ENCODE assay signal across 25 cellular contexts in genomic region chr9:29691145-29691544, GRCh38.
DNase-seq lines count a peak whose midpoint lies in the region; FAIRE-seq and TF ChIP-seq lines count a peak whose summit lies in the region.
"Had no signal": no experiment of that assay in that cellular context is flagged by ENCODE, and none has a peak within 500 bp of the region (broad histone marks: within the 10 kb centered on the region; RNA-seq: fewer than 3 reads in every experiment).

No MANE protein-coding gene starts in this region.

- H3K36me3 Mint-ChIP-seq in activated naive CD4-positive, alpha-beta T cell treated with anti-CD3 and anti-CD28 coated beads for 36 hours (ENCODE audit: low read depth), result no peaks in the 10 kb centered on the region
- H3K36me3 Mint-ChIP-seq: CD14-positive monocyte; CD8-positive, alpha-beta memory T cell had no signal

- no peak for TF ChIP-seq CTCF in A673 (conservative IDR thresholded peaks at IDR 0.05; ENCODE audit: low read depth, low read length)
- no peak for TF ChIP-seq CTCF in OCI-LY3 (IDR thresholded peaks at IDR 0.05; ENCODE audit: low read depth, low read length)
- TF ChIP-seq CTCF in fibroblast of villous mesenchyme (IDR thresholded peaks at IDR 0.05; ENCODE audit: insufficient read depth, low read depth, low read length), result no peak
- no peak for TF ChIP-seq CTCF in dorsolateral prefrontal cortex (IDR thresholded peaks at IDR 0.05 in 54 of 56, conservative IDR thresholded peaks at IDR 0.05 in 2 of 56; ENCODE audit: low read depth in 1 of 56, partially characterized antibody in 56 of 56)

- H3K27me3 ChIP-seq in A673 (replicated peaks; ENCODE audit: insufficient read depth, low read depth, low read length, poor library complexity) (no peaks in the 10 kb centered on the region), OCI-LY3 (ENCODE audit: low read depth, low read length) (no peaks in the 10 kb centered on the region), small intestine (ENCODE audit: control insufficient read depth in 2 of 2, insufficient read depth in 2 of 2, low read length in 2 of 2) (no peaks in the 10 kb centered on the region), dorsolateral prefrontal cortex (no peaks in the 10 kb centered on the region)
- H3K27me3 ChIP-seq: BE2C; BLaER1 treated with 17β-estradiol and CSF1 and Interleukin-3, amounts not matched to agents 10 nM and 100 nM had no signal

- H3K4me1 ChIP-seq in A673 (ENCODE audit: insufficient read depth, low read length, poor library complexity, severe bottlenecking) (peaks cover 12% of the 10 kb centered on the region), OCI-LY3 (ENCODE audit: low read length) (0 out of 2 replicates have a peak, but pooled peaks cover 3% of the 10 kb centered on the region), small intestine (ENCODE audit: control insufficient read depth in 2 of 2, insufficient read depth in 1 of 2, low read depth in 1 of 2, low read length in 1 of 2) (no peaks in the 10 kb centered on the region)
- H3K4me1 ChIP-seq: BE2C; BLaER1 treated with 17β-estradiol and CSF1 and Interleukin-3, amounts not matched to agents 10 nM and 100 nM had no signal

- H3K27ac ChIP-seq in A673 (ENCODE audit: low read depth, low read length, poor library complexity, severe bottlenecking) (no peak overlapping the region), OCI-LY3 (ENCODE audit: low read length) (no peak overlapping the region), small intestine (ENCODE audit: low read depth in 1 of 2, low read length in 1 of 2) (no peak overlapping the region), dorsolateral prefrontal cortex (no peak overlapping the region)
- H3K27ac ChIP-seq: 22Rv1; BLaER1 treated with 17β-estradiol and CSF1 and Interleukin-3, amounts not matched to agents 10 nM and 100 nM; GM23248 had no signal

- H3K79me2 ChIP-seq in OCI-LY3 (ENCODE audit: low read length), result no peaks in the 10 kb centered on the region

- no peak overlapping the region for H3K4me3 Mint-ChIP-seq in activated naive CD4-positive, alpha-beta T cell treated with anti-CD3 and anti-CD28 coated beads for 36 hours
- H3K4me3 Mint-ChIP-seq: CD14-positive monocyte; CD4-positive, alpha-beta T cell; CD8-positive, alpha-beta memory T cell had no signal

- WGBS in small intestine, 3 donors, result 9 to 47% (median 25%) methylated on average over 2 of the region's 2 CpGs

- no peak overlapping the region for H3K4me3 ChIP-seq in A673 (ENCODE audit: low read depth, low read length, poor library complexity, severe bottlenecking)
- H3K4me3 ChIP-seq in OCI-LY3 (ENCODE audit: low read length), result no peak overlapping the region
- H3K4me3 ChIP-seq in fibroblast of villous mesenchyme (ENCODE audit: low read depth, low read length), result no peak overlapping the region
- no peak overlapping the region for H3K4me3 ChIP-seq in small intestine (ENCODE audit: low read depth in 1 of 2, low read length in 2 of 2)
- H3K4me3 ChIP-seq in dorsolateral prefrontal cortex, result no peak overlapping the region
- H3K4me3 ChIP-seq: BLaER1 treated with 17β-estradiol and CSF1 and Interleukin-3, amounts not matched to agents 10 nM and 100 nM; GM23248 had no signal

- peaks cover 13% of the 10 kb centered on the region for H3K9me3 Mint-ChIP-seq in activated naive CD4-positive, alpha-beta T cell treated with anti-CD3 and anti-CD28 coated beads for 36 hours

- H4K20me1 ChIP-seq in OCI-LY3 (ENCODE audit: insufficient read depth, low read length), result no peaks in the 10 kb centered on the region
- H4K20me1 ChIP-seq: BLaER1 treated with 17β-estradiol and CSF1 and Interleukin-3, amounts not matched to agents 10 nM and 100 nM had no signal

- no peak for DNase-seq in A673 (ENCODE audit: low spot score)
- DNase-seq in fibroblast of villous mesenchyme (ENCODE audit: low read depth), result peak; percentile 7
- DNase-seq in small intestine, result peak; percentile 13
- DNase-seq in activated CD8-positive, alpha-beta memory T cell treated with anti-CD3 and anti-CD28 coated beads, Interleukin-2, amount 50 U/mL, for 48 hours, result no peak
- no peak for DNase-seq in activated naive CD4-positive, alpha-beta T cell treated with anti-CD3 and anti-CD28 coated beads for 36 hours
- DNase-seq in dorsolateral prefrontal cortex, result no peak
- no peak for DNase-seq in HPDE6-E6E7 (ENCODE audit: extremely low spot score)
- DNase-seq: ACHN; BE2C; Calu3; CD4-positive, alpha-beta T cell; CD8-positive, alpha-beta memory T cell; DMS53; DMS79 treated with DMSO at 0.1 percent for 48 hours; GF-D8; GM23248; HCEC 1CT had no signal

- H2AFZ ChIP-seq in OCI-LY3 (ENCODE audit: low read depth, low read length), result peak overlapping the region; percentile 75; the same call in 1 of the 2 replicates
- H2AFZ ChIP-seq: GM23248 had no signal

- FAIRE-seq in small intestine (lab: Jason Lieb, UNC), result no peak
- FAIRE-seq: A204.1, GM12891, GM19239, H1 had no signal

- H3K9me3 ChIP-seq in A673 (ENCODE audit: low read depth, low read length, poor library complexity, severe bottlenecking) (peaks cover 4% of the 10 kb centered on the region), OCI-LY3 (ENCODE audit: insufficient read depth, low read length) (peaks cover 3% of the 10 kb centered on the region; the same call in 1 of the 2 replicates), small intestine (ENCODE audit: control insufficient read depth, low read depth) (peaks cover 1% of the 10 kb centered on the region)
- H3K9me3 ChIP-seq: BE2C had no signal

- no peaks in the 10 kb centered on the region for H3K27me3 Mint-ChIP-seq in activated naive CD4-positive, alpha-beta T cell treated with anti-CD3 and anti-CD28 coated beads for 36 hours (ENCODE audit: low read depth)
- H3K27me3 Mint-ChIP-seq: CD4-positive, alpha-beta T cell; CD8-positive, alpha-beta memory T cell had no signal

- intact Hi-C loops in A673 (cut with micrococcal nuclease; ENCODE audit: unreplicated experiment), result loop anchor here (2.0 to 5.0 kb wide), 5 partner anchors 134 to 669 kb away; partner anchors contain the start of gene LINGO2
- intact Hi-C loops in activated naive CD4-positive, alpha-beta T cell treated with anti-CD3 and anti-CD28 coated beads for 36 hours (cut with micrococcal nuclease), result no loop called here
- intact Hi-C loops in dorsolateral prefrontal cortex (cut with DNase I), result loop anchor here in 1 of 2 donors (10.0 kb wide), 1 partner anchor 406 kb away; no protein-coding TSS in a partner anchor

- H3K4me1 Mint-ChIP-seq in activated naive CD4-positive, alpha-beta T cell treated with anti-CD3 and anti-CD28 coated beads for 36 hours (ENCODE audit: low read depth), result no peaks in the 10 kb centered on the region
- H3K4me1 Mint-ChIP-seq: CD14-positive monocyte; CD8-positive, alpha-beta memory T cell had no signal

- BruUV-seq in A673 (replicated peaks; lab: Mats Ljungman, UMichigan), result TSS peak; percentile 77

- H3K36me3 ChIP-seq in A673 (ENCODE audit: insufficient read depth, low read length, poor library complexity, severe bottlenecking) (no peaks in the 10 kb centered on the region), OCI-LY3 (replicated peaks; ENCODE audit: low read depth, low read length) (no peaks in the 10 kb centered on the region), small intestine (ENCODE audit: control insufficient read depth in 2 of 2, insufficient read depth in 2 of 2, low read length in 2 of 2) (no peaks in the 10 kb centered on the region)
- H3K36me3 ChIP-seq: BE2C; BLaER1 treated with 17β-estradiol and CSF1 and Interleukin-3, amounts not matched to agents 10 nM and 100 nM had no signal

- H3K27ac Mint-ChIP-seq in activated naive CD4-positive, alpha-beta T cell treated with anti-CD3 and anti-CD28 coated beads for 36 hours, result no peak overlapping the region
- H3K27ac Mint-ChIP-seq: CD14-positive monocyte; CD4-positive, alpha-beta T cell; CD8-positive, alpha-beta memory T cell had no signal

- H3K4me2 ChIP-seq in OCI-LY3 (ENCODE audit: low read length), result no peak overlapping the region
- H3K4me2 ChIP-seq: BLaER1 treated with 17β-estradiol and CSF1 and Interleukin-3, amounts not matched to agents 10 nM and 100 nM had no signal

- POLR2A ChIA-PET in A673 (lab: Charles Lee; ENCODE audit: low non-redundant PET), result no interaction called here

- CTCF ChIA-PET in A673 (lab: Charles Lee), result no interaction called here
- CTCF ChIA-PET in activated naive CD4-positive, alpha-beta T cell treated with anti-CD3 and anti-CD28 coated beads for 36 hours (lab: Charles Lee), result no interaction called here

- no peak overlapping the region for H3K9ac ChIP-seq in OCI-LY3 (ENCODE audit: low read length)
- H3K9ac ChIP-seq: BLaER1 treated with 17β-estradiol and CSF1 and Interleukin-3, amounts not matched to agents 10 nM and 100 nM; GM23248 had no signal

Comparison
In these comparisons a context has a peak if more than half of its experiments do, and no peak if none do; other contexts are left out.
1. DNase-seq: peak in fibroblast of villous mesenchyme (single experiment) and small intestine (single experiment); none in A673 (single experiment), activated CD8-positive, alpha-beta memory T cell treated with anti-CD3 and anti-CD28 coated beads, Interleukin-2, amount 50 U/mL, for 48 hours (single experiment), activated naive CD4-positive, alpha-beta T cell treated with anti-CD3 and anti-CD28 coated beads for 36 hours (single experiment), dorsolateral prefrontal cortex (0 of 10) and HPDE6-E6E7 (single experiment).